ENCODE assay signal across 18 cellular contexts in the genomic region with DNA sequence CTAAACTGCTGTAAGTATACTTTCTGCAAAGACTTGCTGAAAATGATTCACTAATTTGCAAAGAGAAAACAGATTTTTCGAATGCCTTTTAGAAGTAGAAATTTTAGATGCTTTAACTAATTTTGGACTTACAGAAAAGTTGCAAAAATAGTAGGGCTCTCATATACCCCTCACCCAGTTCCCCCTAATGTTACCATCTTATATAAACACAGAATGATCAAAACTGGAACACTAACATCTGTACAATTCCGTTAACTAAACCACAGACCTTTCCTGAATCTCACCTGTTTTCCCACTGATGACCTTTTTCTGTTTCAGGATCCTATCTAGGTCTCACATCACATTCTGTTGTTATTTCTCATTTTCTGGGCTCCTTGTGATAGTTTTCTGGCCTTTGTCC. TPM values are rescaled to one million over a fixed set of nuclear protein-coding genes. Genes with fewer than 3 reads are reported as not detected.
DNase-seq lines count a peak whose midpoint lies in the region; ATAC-seq, FAIRE-seq and TF ChIP-seq lines count a peak whose summit lies in the region.
"Had no signal": no experiment of that assay in that cellular context is flagged by ENCODE, and none has a peak within 500 bp of the region (broad histone marks: within the 10 kb centered on the region; RNA-seq: fewer than 3 reads in every experiment).

No MANE protein-coding gene starts in this region.

- intact Hi-C loops in vagina (cut with DNase I), result no loop called here
- intact Hi-C loops in stomach (cut with DNase I; ENCODE audit: low total_unique reads), result no loop called here

- peaks cover 2% of the 10 kb centered on the region for H3K9me1 ChIP-seq in keratinocyte (ENCODE audit: control insufficient read depth, extremely low read depth, insufficient read depth, low read length)

- H3K4me1 ChIP-seq in GM23338 (ENCODE audit: insufficient read depth) (peaks cover 90% of the 10 kb centered on the region), keratinocyte (ENCODE audit: control insufficient read depth, extremely low read depth, insufficient read depth, low read length) (no peaks in the 10 kb centered on the region), vagina (peaks cover 48% of the 10 kb centered on the region), stomach (peaks cover 8 to 83% (median 41%) of the 10 kb centered on the region in 4 donors)

- FAIRE-seq in keratinocyte (lab: Jason Lieb, UNC), result peak; percentile 52
- FAIRE-seq: G401.6, GM12878 had no signal

- TF ChIP-seq CTCF in GM23338 (conservative IDR thresholded peaks at IDR 0.05; ENCODE audit: low read depth in 2 of 2), result no peak
- no peak for TF ChIP-seq CTCF in keratinocyte (optimal IDR thresholded peaks at IDR 0.05 in 1 of 3, IDR thresholded peaks at IDR 0.05 in 1 of 3, conservative IDR thresholded peaks at IDR 0.05 in 1 of 3; ENCODE audit: extremely low read depth in 1 of 3, insufficient read depth in 2 of 3, low read length in 3 of 3)
- TF ChIP-seq CTCF in vagina (IDR thresholded peaks at IDR 0.05), result no peak
- no peak for TF ChIP-seq CTCF in stomach (IDR thresholded peaks at IDR 0.05)

- H3K79me2 ChIP-seq in GM23338 (replicated peaks; ENCODE audit: insufficient read depth) (peaks cover 100% of the 10 kb centered on the region), keratinocyte (ENCODE audit: control insufficient read depth, insufficient read depth, low read length) (peaks cover 80% of the 10 kb centered on the region)

- DNase-seq in GM23338 (ENCODE audit: low spot score) (no peak), T-helper 17 cell (no peak), keratinocyte (ENCODE audit: low read depth, low spot score) (no peak), nucleus accumbens (lab: John Stamatoyannopoulos, UW) (no peak), vagina (ENCODE audit: extremely low spot score in 2 of 2) (no peak), stomach (no peak)
- DNase-seq in NK-92 treated with Interleukin-12 subunit alpha and Interleukin-12 subunit beta, amount 100 ng/mL, for 24 hours (lab: John Stamatoyannopoulos, UW), result no peak
- DNase-seq: Caco-2; CD4-positive, CD25-positive, alpha-beta regulatory T cell; CD8-positive, alpha-beta T cell; DMS153; DND-41; GOT3; H7; HCEC 1CT had no signal

- no peaks in the 10 kb centered on the region for H3F3A ChIP-seq in GM23338 (replicated peaks; ENCODE audit: low read depth)

- peaks cover 78% of the 10 kb centered on the region for H4K20me1 ChIP-seq in GM23338 (replicated peaks; ENCODE audit: insufficient read depth)
- H4K20me1 ChIP-seq in keratinocyte (ENCODE audit: control insufficient read depth, extremely low read depth, insufficient read depth, low read length), result peaks cover 14% of the 10 kb centered on the region

- dilution Hi-C loops in keratinocyte (cut with MboI; ENCODE audit: extremely low pct_ligation_motif_present, low sequenced_read_pairs), result no loop called here

- H3K36me3 Mint-ChIP-seq in GM23338 (ENCODE audit: low read depth) (no peaks in the 10 kb centered on the region), T-helper 17 cell (ENCODE audit: low read depth) (no peaks in the 10 kb centered on the region)
- H3K36me3 Mint-ChIP-seq: CD4-positive, CD25-positive, alpha-beta regulatory T cell had no signal

- H3K27ac ChIP-seq in GM23338 (ENCODE audit: low read depth) (no peak overlapping the region), keratinocyte (ENCODE audit: control insufficient read depth, insufficient read depth, low read length) (no peak overlapping the region), vagina (no peak overlapping the region), stomach (no peak overlapping the region)
- H3K27ac ChIP-seq: C4-2B had no signal

- no peak overlapping the region for H3K4me3 Mint-ChIP-seq in GM23338
- no peak overlapping the region for H3K4me3 Mint-ChIP-seq in T-helper 17 cell
- H3K4me3 Mint-ChIP-seq: CD8-positive, alpha-beta T cell had no signal

- H2AFZ ChIP-seq in GM23338, result no peak overlapping the region
- H2AFZ ChIP-seq in keratinocyte (ENCODE audit: control insufficient read depth, low read length), result no peak overlapping the region

- H3K9me2 ChIP-seq in GM23338 (ENCODE audit: insufficient read depth), result no peaks in the 10 kb centered on the region

- 0 out of 2 replicates have a peak overlapping the region, but pooled peaks have one; percentile 11 for H3K27ac Mint-ChIP-seq in GM23338
- H3K27ac Mint-ChIP-seq in T-helper 17 cell, result peak overlapping the region; percentile 1
- H3K27ac Mint-ChIP-seq: CD8-positive, alpha-beta T cell had no signal

- H3K27me3 Mint-ChIP-seq in GM23338 (ENCODE audit: insufficient read depth, low read depth, poor library complexity) (no peaks in the 10 kb centered on the region), T-helper 17 cell (no peaks in the 10 kb centered on the region)
- H3K27me3 Mint-ChIP-seq: CD4-positive, CD25-positive, alpha-beta regulatory T cell had no signal

- H3K4me2 ChIP-seq in GM23338 (no peak overlapping the region; the same call in 1 of the 2 replicates), keratinocyte (ENCODE audit: control insufficient read depth, extremely low read depth, insufficient read depth, low read depth, low read length) (no peak overlapping the region)

- H3K4me3 ChIP-seq in GM23338 (no peak overlapping the region), keratinocyte (ENCODE audit: control insufficient read depth in 2 of 3, extremely low read depth in 1 of 3, insufficient read depth in 2 of 3, low read depth in 1 of 3, low read length in 3 of 3) (no peak overlapping the region), vagina (no peak overlapping the region), stomach (no peak overlapping the region)
- H3K4me3 ChIP-seq: GM12878 had no signal

- ATAC-seq in GM23338, result no peak
- ATAC-seq in T-helper 17 cell, result no peak
- ATAC-seq: CD8-positive, alpha-beta T cell; GM12878 had no signal

- H3K27me3 ChIP-seq in GM23338 (ENCODE audit: insufficient read depth) (no peaks in the 10 kb centered on the region), keratinocyte (ENCODE audit: control insufficient read depth, extremely low read depth, insufficient read depth, low read length) (no peaks in the 10 kb centered on the region), vagina (no peaks in the 10 kb centered on the region), stomach (no peaks in the 10 kb centered on the region)

- peaks cover 48% of the 10 kb centered on the region for H3K4me1 Mint-ChIP-seq in GM23338
- H3K4me1 Mint-ChIP-seq in T-helper 17 cell, result peaks cover 41% of the 10 kb centered on the region

- no peaks in the 10 kb centered on the region for H3K9me3 Mint-ChIP-seq in GM23338
- H3K9me3 Mint-ChIP-seq: CD4-positive, CD25-positive, alpha-beta regulatory T cell; CD8-positive, alpha-beta T cell had no signal

- TF ChIP-seq POLR2A in vagina (IDR thresholded peaks at IDR 0.05), result no peak
- no peak for TF ChIP-seq POLR2A in stomach (IDR thresholded peaks at IDR 0.05)

- H3K9me3 ChIP-seq in T-helper 17 cell (ENCODE audit: control insufficient read depth, low read length, poor library complexity, severe bottlenecking), result no peaks in the 10 kb centered on the region
- no peaks in the 10 kb centered on the region for H3K9me3 ChIP-seq in keratinocyte (ENCODE audit: control insufficient read depth, low read depth, low read length)
- no peaks in the 10 kb centered on the region for H3K9me3 ChIP-seq in vagina
- H3K9me3 ChIP-seq in stomach, result no peaks in the 10 kb centered on the region
- H3K9me3 ChIP-seq: Caco-2 had no signal

- H3K36me3 ChIP-seq in GM23338 (ENCODE audit: insufficient read depth) (no peaks in the 10 kb centered on the region), keratinocyte (ENCODE audit: control insufficient read depth in 2 of 2, extremely low read depth in 1 of 2, insufficient read depth in 2 of 2, low read length in 2 of 2) (no peaks in the 10 kb centered on the region), vagina (no peaks in the 10 kb centered on the region), stomach (no peaks in the 10 kb centered on the region)

- H3K9ac ChIP-seq in keratinocyte (ENCODE audit: control insufficient read depth, extremely low read depth, insufficient read depth, low read length), result no peak overlapping the region

- TF ChIP-seq EP300 in stomach (IDR thresholded peaks at IDR 0.05), result no peak

- WGBS in stomach, 5 donors, result 90 to 94% (median 91%) methylated on average over 2 of the region's 2 CpGs

TF ChIP-seq in GM23338, 12 proteins besides CTCF, POLR2A, EP300 and RAD21 (continues in another document):
- TF ChIP-seq EZH2phosphoT487 (IDR thresholded peaks at IDR 0.05; ENCODE audit: unreplicated experiment) (no peak), CREB1 (CRISPR knock-in tag; IDR thresholded peaks at IDR 0.05; ENCODE audit: low read depth) (no peak), ZNF331 (CRISPR knock-in tag; IDR thresholded peaks at IDR 0.05; ENCODE audit: low read depth) (no peak), EZH2 (IDR thresholded peaks at IDR 0.05; ENCODE audit: low read depth, unreplicated experiment) (no peak)

RNA-seq across cellular contexts. Expression of gene RYBP, which starts 53.0 kb away (rescaled TPM):
- 23.8 and 26.7 TPM in 2 replicates for total RNA-seq in GM23338 (2014; rRNA removed; shearing (Covaris generic))
- 13.6 and 13.9 TPM in 2 replicates for polyA plus RNA-seq in GM23338 (2016; fragmentation: Nextera tagmentation; extraction: Ambion mirVana)
- total RNA-seq in T-helper 17 cell, result 10 to 100 TPM in 1 of 2 donors, 1 to 10 TPM in 1; 8.9 to 14.5 TPM
- polyA plus RNA-seq in keratinocyte, result 5.3 to 8.8 TPM (median 5.7 TPM) in 3 replicates
- 5.0 TPM for polyA plus RNA-seq in keratinocyte (2011; ENCODE audit: low read depth)
- 5.3 and 9.5 TPM in 2 replicates for polyA plus RNA-seq in keratinocyte (2011; cell fraction: cytosol; rRNA removed)
- polyA plus RNA-seq in keratinocyte (2011; cell fraction: nucleus; rRNA removed), result 6.6 and 8.5 TPM in 2 replicates
- polyA plus RNA-seq in keratinocyte (2012; ENCODE audit: low replicate concordance), result 6.1 and 9.1 TPM in 2 replicates
- 1.1 to 6.6 TPM (median 4.3 TPM) in 3 replicates for polyA minus RNA-seq in keratinocyte
- 5.9 TPM for polyA minus RNA-seq in keratinocyte (2011; cell fraction: cytosol; rRNA and poly(A)+ RNA removed)
- polyA minus RNA-seq in keratinocyte (2011; cell fraction: nucleus; rRNA and poly(A)+ RNA removed), result 3.8 and 7.0 TPM in 2 replicates
- total RNA-seq in vagina, result 13.0 TPM
- 10 to 100 TPM in 2 of 5 donors, 1 to 10 TPM in 3; 6.1 to 27.0 (median 7.6) TPM for total RNA-seq in stomach
- polyA plus RNA-seq in stomach, result 1 to 10 TPM; 6.5 to 9.8 (median 6.7) TPM
